Comparison of ENCODE assay signal across 1 cellular context in the genomic region with DNA sequence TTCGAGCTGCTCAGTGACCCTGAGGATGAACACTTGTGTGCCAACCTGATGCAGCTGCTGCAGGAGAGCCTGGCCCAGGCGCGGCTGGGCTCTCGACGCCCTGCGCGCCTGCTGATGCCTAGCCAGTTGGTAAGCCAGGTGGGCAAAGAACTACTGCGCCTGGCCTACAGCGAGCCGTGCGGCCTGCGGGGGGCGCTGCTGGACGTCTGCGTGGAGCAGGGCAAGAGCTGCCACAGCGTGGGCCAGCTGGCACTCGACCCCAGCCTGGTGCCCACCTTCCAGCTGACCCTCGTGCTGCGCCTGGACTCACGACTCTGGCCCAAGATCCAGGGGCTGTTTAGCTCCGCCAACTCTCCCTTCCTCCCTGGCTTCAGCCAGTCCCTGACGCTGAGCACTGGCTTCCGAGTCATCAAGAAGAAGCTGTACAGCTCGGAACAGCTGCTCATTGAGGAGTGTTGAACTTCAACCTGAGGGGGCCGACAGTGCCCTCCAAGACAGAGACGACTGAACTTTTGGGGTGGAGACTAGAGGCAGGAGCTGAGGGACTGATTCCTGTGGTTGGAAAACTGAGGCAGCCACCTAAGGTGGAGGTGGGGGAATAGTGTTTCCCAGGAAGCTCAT.
TF ChIP-seq lines count a peak whose summit lies in the region.

No MANE protein-coding gene starts in this region.

TF ChIP-seq in HepG2, 621 proteins besides CTCF, POLR2A, EP300 and RAD21 (continued from another document):
- TF ChIP-seq ZBTB26 (CRISPR knock-in tag; IDR thresholded peaks at IDR 0.05; ENCODE audit: borderline replicate concordance) (no peak), CENPT (CRISPR knock-in tag; IDR thresholded peaks at IDR 0.05; ENCODE audit: low read depth) (peak; percentile 11; the same call in 1 of the 2 replicates), CHCHD3 (CRISPR knock-in tag; IDR thresholded peaks at IDR 0.05) (no peak), CSRNP1 (CRISPR knock-in tag; IDR thresholded peaks at IDR 0.05) (peak; percentile 63; the same call in 1 of the 2 replicates), HMGXB4 (CRISPR knock-in tag; IDR thresholded peaks at IDR 0.05; ENCODE audit: borderline replicate concordance in 1 of 2, low read depth in 1 of 2) (peak; percentile 90 to 92), KDM2A (CRISPR knock-in tag; IDR thresholded peaks at IDR 0.05; ENCODE audit: borderline replicate concordance, low read depth) (peak; percentile 55; the same call in 1 of the 2 replicates), HNRNPL (IDR thresholded peaks at IDR 0.05; ENCODE audit: low read depth, low read length) (peak; percentile 99), MEIS1 (CRISPR knock-in tag; IDR thresholded peaks at IDR 0.05; ENCODE audit: borderline replicate concordance) (no peak), BRCA1 (CRISPR knock-in tag; IDR thresholded peaks at IDR 0.05) (no peak), ZNF101 (CRISPR knock-in tag; IDR thresholded peaks at IDR 0.05; ENCODE audit: borderline replicate concordance, low read depth) (0 out of 2 replicates have a peak, but pooled peaks have one; percentile 31), FOXP4 (CRISPR knock-in tag; IDR thresholded peaks at IDR 0.05) (no peak), TARDBP (CRISPR knock-in tag; IDR thresholded peaks at IDR 0.05) (peak; percentile 82)
- TF ChIP-seq, protein P1, sequence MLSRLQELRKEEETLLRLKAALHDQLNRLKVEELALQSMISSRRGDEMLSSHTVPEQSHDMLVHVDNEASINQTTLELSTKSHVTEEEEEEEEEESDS (CRISPR knock-in tag; IDR thresholded peaks at IDR 0.05; ENCODE audit: borderline replicate concordance): no peak
- TF ChIP-seq, protein P2, sequence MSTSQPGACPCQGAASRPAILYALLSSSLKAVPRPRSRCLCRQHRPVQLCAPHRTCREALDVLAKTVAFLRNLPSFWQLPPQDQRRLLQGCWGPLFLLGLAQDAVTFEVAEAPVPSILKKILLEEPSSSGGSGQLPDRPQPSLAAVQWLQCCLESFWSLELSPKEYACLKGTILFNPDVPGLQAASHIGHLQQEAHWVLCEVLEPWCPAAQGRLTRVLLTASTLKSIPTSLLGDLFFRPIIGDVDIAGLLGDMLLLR (CRISPR knock-in tag; IDR thresholded peaks at IDR 0.05): 0 out of 2 replicates have a peak, but pooled peaks have one; percentile 21
